ENCODE assay signal across 10 cellular contexts in the genomic region with DNA sequence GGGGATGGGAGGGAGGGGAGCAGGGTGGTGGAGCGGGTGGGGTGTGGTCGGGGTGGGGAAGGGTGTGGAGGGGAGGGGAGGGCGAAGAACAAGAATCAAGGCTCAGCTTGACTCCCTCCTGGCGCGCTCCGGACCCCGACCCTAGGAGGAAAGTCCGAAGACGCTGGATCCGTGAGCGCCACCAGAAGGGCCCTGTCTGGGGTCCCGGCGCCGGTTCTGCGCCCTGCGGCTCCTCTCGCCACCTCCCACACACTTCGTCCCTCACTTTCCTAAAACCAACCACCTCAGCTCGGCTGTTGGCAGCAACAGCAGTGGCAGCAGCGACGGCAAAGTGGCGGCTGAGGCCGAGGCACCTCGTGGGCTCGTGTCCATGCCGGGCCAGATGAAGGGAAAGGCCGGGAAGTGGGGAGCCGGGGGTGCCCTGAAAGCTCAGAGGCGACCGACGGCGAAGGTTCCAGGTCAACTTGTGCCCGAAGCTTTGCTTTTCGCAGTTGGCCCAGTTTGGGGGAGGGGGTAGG. TPM values are rescaled to one million over a fixed set of nuclear protein-coding genes. Genes with fewer than 3 reads are reported as not detected.
DNase-seq lines count a peak whose midpoint lies in the region; ATAC-seq, FAIRE-seq and TF ChIP-seq lines count a peak whose summit lies in the region.
"Had no signal": no experiment of that assay in that cellular context is flagged by ENCODE, and none has a peak within 500 bp of the region (broad histone marks: within the 10 kb centered on the region; RNA-seq: fewer than 3 reads in every experiment).

No MANE protein-coding gene starts in this region.

- H3K9me3 Mint-ChIP-seq in IgD-negative memory B cell: no peaks in the 10 kb centered on the region
- no peaks in the 10 kb centered on the region for H3K9me3 Mint-ChIP-seq in endodermal cell
- H3K9me3 Mint-ChIP-seq in CD8-positive, alpha-beta memory T cell: peaks cover 0 to 9% (median 0%) of the 10 kb centered on the region in 5 donors

- FAIRE-seq in A549 (lab: Jason Lieb, UNC): no peak

- H3K36me3 Mint-ChIP-seq in IgD-negative memory B cell (no peaks in the 10 kb centered on the region), endodermal cell (ENCODE audit: low read depth) (no peaks in the 10 kb centered on the region)
- H3K36me3 Mint-ChIP-seq in CD8-positive, alpha-beta memory T cell: peaks cover 0 to 8% (median 0%) of the 10 kb centered on the region in 3 donors

- CTCF ChIA-PET in A549 (lab: Yijun Ruan, JAX): no interaction called here
- CTCF ChIA-PET in CD8-positive, alpha-beta memory T cell (lab: Charles Lee): no interaction called here

- TF ChIP-seq CTCF in A549 (IDR thresholded peaks at IDR 0.05) (no peak), endodermal cell (conservative IDR thresholded peaks at IDR 0.05) (no peak)

- WGBS in A549 (ENCODE audit: missing lambda C conversion rate): 26% methylated on average over 18 of the region's 34 CpGs
- 1% methylated on average over 14 to 34 of the region's 34 CpGs for WGBS in endodermal cell (ENCODE audit: insufficient coverage in 1 of 2, insufficient read length in 1 of 2), 2 experiments

- H3K9me3 ChIP-seq in A549: no peaks in the 10 kb centered on the region
- H3K9me3 ChIP-seq in endodermal cell (ENCODE audit: control insufficient read depth, low read length): no peaks in the 10 kb centered on the region
- H3K9me3 ChIP-seq in neuron (ENCODE audit: low read length): no peaks in the 10 kb centered on the region
- no peaks in the 10 kb centered on the region for H3K9me3 ChIP-seq in CD8-positive, alpha-beta memory T cell (ENCODE audit: low read length)

- H3K27ac ChIP-seq in A549 (no peak overlapping the region), endodermal cell (ENCODE audit: low read depth, low read length) (no peak overlapping the region)
- no peak overlapping the region for H3K27ac ChIP-seq in CD8-positive, alpha-beta memory T cell (ENCODE audit: low read depth, low read length)

- no peak for ATAC-seq in A549

- no peak for TF ChIP-seq EP300 in A549 (IDR thresholded peaks at IDR 0.05)

- no peaks in the 10 kb centered on the region for H3K4me1 ChIP-seq in A549
- H3K4me1 ChIP-seq in endodermal cell (ENCODE audit: control insufficient read depth, insufficient read depth, low read length): no peaks in the 10 kb centered on the region
- peaks cover 34% of the 10 kb centered on the region for H3K4me1 ChIP-seq in neuron (ENCODE audit: insufficient read depth, low read length)
- H3K4me1 ChIP-seq in CD8-positive, alpha-beta memory T cell (ENCODE audit: insufficient read depth, low read length): no peaks in the 10 kb centered on the region

- H3K27me3 Mint-ChIP-seq in IgD-negative memory B cell (peaks cover 2% of the 10 kb centered on the region), endodermal cell (ENCODE audit: insufficient read depth) (peaks cover 77% of the 10 kb centered on the region)
- H3K27me3 Mint-ChIP-seq in CD8-positive, alpha-beta memory T cell: peaks cover 27 to 62% of the 10 kb centered on the region in 2 donors

- POLR2A ChIA-PET in A549 (lab: Yijun Ruan, JAX): no interaction called here
- POLR2A ChIA-PET in CD8-positive, alpha-beta memory T cell (lab: Charles Lee): no interaction called here

- no peak for TF ChIP-seq RAD21 in A549 (conservative IDR thresholded peaks at IDR 0.05 in 1 of 2, IDR thresholded peaks at IDR 0.05 in 1 of 2)

- H3K4me3 Mint-ChIP-seq in IgD-negative memory B cell: peak overlapping the region; percentile 92 to 99 (median 96)
- H3K4me3 Mint-ChIP-seq in endodermal cell: peak overlapping the region; percentile 83
- H3K4me3 Mint-ChIP-seq in CD8-positive, alpha-beta memory T cell: peak overlapping the region in 3 of 7 donors; percentile 30 to 75 (median 60)

- no peak for TF ChIP-seq POLR2A in A549 (IDR thresholded peaks at IDR 0.05; ENCODE audit: low read length)

- peak overlapping the region; percentile 63 to 86 (median 72) for H3K27ac Mint-ChIP-seq in IgD-negative memory B cell
- H3K27ac Mint-ChIP-seq in endodermal cell: no peak overlapping the region
- H3K27ac Mint-ChIP-seq in CD8-positive, alpha-beta memory T cell: no peak overlapping the region

- peak overlapping the region; percentile 81 for H3K4me2 ChIP-seq in A549

- H3K4me3 ChIP-seq in A549 (peak overlapping the region; percentile 36), endodermal cell (ENCODE audit: low read length) (peak overlapping the region; percentile 82), neuron (ENCODE audit: low read length) (peak overlapping the region; percentile 61)
- H3K4me3 ChIP-seq in CD8-positive, alpha-beta memory T cell (ENCODE audit: low read length): no peak overlapping the region

- H3K27me3 ChIP-seq in endodermal cell (ENCODE audit: control insufficient read depth, insufficient read depth, low read length, poor library complexity, severe bottlenecking) (peaks cover 85% of the 10 kb centered on the region), neuron (ENCODE audit: insufficient read depth, low read length) (peaks cover 7% of the 10 kb centered on the region)
- peaks cover 5% of the 10 kb centered on the region for H3K27me3 ChIP-seq in CD8-positive, alpha-beta memory T cell (ENCODE audit: insufficient read depth, low read length, poor library complexity, severe bottlenecking)

- no peak overlapping the region for H3K9ac ChIP-seq in endodermal cell (ENCODE audit: extremely low read depth, low read length, poor library complexity, severe bottlenecking)

- DNase-seq in A549 (ENCODE audit: low read depth in 1 of 2, low spot score in 1 of 2): no peak
- DNase-seq in endodermal cell: peak; percentile 70
- no peak for DNase-seq in AG08396 (ENCODE audit: low spot score)
- no peak for DNase-seq in cerebellum (ENCODE audit: low spot score)
- DNase-seq in CD8-positive, alpha-beta memory T cell: no peak
- no peak for DNase-seq in NCI-H226
- DNase-seq: activated naive CD4-positive, alpha-beta T cell treated with anti-CD3 and anti-CD28 coated beads, Interleukin-2, amount 50 U/mL, for 16 hours had no signal

- peak overlapping the region; percentile 81 for H2AFZ ChIP-seq in neuron (ENCODE audit: low read depth, low read length)

- peaks cover 27 to 40% (median 38%) of the 10 kb centered on the region in 3 donors for H3K4me1 Mint-ChIP-seq in IgD-negative memory B cell
- peaks cover 30% of the 10 kb centered on the region for H3K4me1 Mint-ChIP-seq in endodermal cell
- peaks cover 2 to 28% (median 4%) of the 10 kb centered on the region in 3 donors for H3K4me1 Mint-ChIP-seq in CD8-positive, alpha-beta memory T cell

- H3K36me3 ChIP-seq in endodermal cell (ENCODE audit: control insufficient read depth, insufficient read depth, low read length) (no peaks in the 10 kb centered on the region), neuron (ENCODE audit: insufficient read depth, low read length) (no peaks in the 10 kb centered on the region)
- H3K36me3 ChIP-seq in CD8-positive, alpha-beta memory T cell (ENCODE audit: insufficient read depth, low read length): no peaks in the 10 kb centered on the region

TF ChIP-seq in A549, 52 proteins besides CTCF, POLR2A, EP300 and RAD21:
- TF ChIP-seq GATA3 (IDR thresholded peaks at IDR 0.05; ENCODE audit: borderline replicate concordance) (no peak), HOXA7 (CRISPR knock-in tag; IDR thresholded peaks at IDR 0.05) (no peak), SMC3 (IDR thresholded peaks at IDR 0.05) (no peak), EHF (CRISPR knock-in tag; IDR thresholded peaks at IDR 0.05) (no peak), FOSL2 (IDR thresholded peaks at IDR 0.05) (no peak), FOSL2 (CRISPR knock-in tag; IDR thresholded peaks at IDR 0.05) (no peak), PHF8 (IDR thresholded peaks at IDR 0.05; ENCODE audit: borderline replicate concordance, low read depth) (no peak), EHMT2 (IDR thresholded peaks at IDR 0.05; ENCODE audit: low read depth) (no peak), JUNB (IDR thresholded peaks at IDR 0.05) (no peak)

RNA-seq across cellular contexts. Expression of gene KLHL14, which starts 2.1 kb away (rescaled TPM):
- not detected in 2 replicates for polyA plus RNA-seq in A549 (2011; rRNA removed)
- not detected in 2 replicates for polyA plus RNA-seq in A549 (2012; cell fraction: cytosol; rRNA removed)
- polyA plus RNA-seq in A549 (2012; cell fraction: nucleus; rRNA removed): not detected in 2 replicates
- polyA plus RNA-seq in A549 (2017; fragmentation: RNase III; extraction: RNeasy Plus Mini Kit Qiagen cat#74134 plus additional on column Dnase treatment): not detected in 3 replicates
- not detected in 2 replicates for polyA minus RNA-seq in A549 (2011; rRNA and poly(A)+ RNA removed)
- polyA plus RNA-seq in IgD-negative memory B cell: 22.5 TPM
- total RNA-seq in endodermal cell: 1 to 10 TPM; 4.2 TPM
- 3.6 TPM for polyA plus RNA-seq in endodermal cell (2013, experiment 1 of 2)
- 4.1 TPM for polyA plus RNA-seq in endodermal cell (2013, experiment 2 of 2)
- total RNA-seq in cerebellum: 9.4 TPM
- total RNA-seq in CD8-positive, alpha-beta memory T cell: not detected
- not detected for polyA plus RNA-seq in CD8-positive, alpha-beta memory T cell
- total RNA-seq: HT1080 had no signal

Comparison
In these comparisons a context has a peak if more than half of its experiments do, and no peak if none do; other contexts are left out.
1. H3K27ac Mint-ChIP-seq: peak in IgD-negative memory B cell (3 of 3); none in endodermal cell (single experiment) and CD8-positive, alpha-beta memory T cell (0 of 8).
2. RNA of gene KLHL14, which starts 2.1 kb away (total RNA-seq): 9.4 TPM in cerebellum (single experiment) and 4.2 TPM in endodermal cell; not detected in CD8-positive, alpha-beta memory T cell; every median in the first group is over 4 times any median in the second.